In the genomic region with DNA sequence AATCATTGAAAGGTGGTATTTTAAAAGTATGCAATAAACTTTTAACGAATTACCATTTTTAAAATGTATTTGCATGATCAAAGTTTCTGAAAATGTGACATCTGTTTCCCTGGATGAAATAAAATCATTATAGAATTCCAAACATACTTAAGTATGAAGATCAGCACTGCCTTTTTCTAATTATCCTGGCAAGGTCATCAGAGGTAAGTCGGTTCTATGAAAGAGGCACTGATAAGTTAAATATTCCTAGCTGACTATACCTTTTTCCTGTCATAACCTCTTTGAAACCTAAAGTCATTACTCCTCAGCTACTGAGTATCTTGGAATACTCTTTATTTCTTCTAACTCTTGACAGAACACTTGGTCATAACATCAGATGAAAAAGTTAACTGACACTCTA, we compare ENCODE assay signal across 20 cellular contexts.
"Had no signal": no experiment of that assay in that cellular context is flagged by ENCODE, and none has a peak within 500 bp of the region (broad histone marks: within the 10 kb centered on the region; RNA-seq: fewer than 3 reads in every experiment).

No MANE protein-coding gene starts in this region.

- H3K4me1 ChIP-seq: gastrocnemius medialis, heart left ventricle, tibial nerve had no signal

- H3K27ac Mint-ChIP-seq: activated naive CD4-positive, alpha-beta T cell treated with anti-CD3 and anti-CD28 coated beads for 36 hours; activated T-helper 2 cell treated with anti-CD3 and anti-CD28 coated beads, Interferon-gamma antibody, Interleukin-2, Interleukin-4, amounts not matched to agents 10 μg/mL and 5 μg/mL and 100 μg/mL, durations not matched to agents 14 hours and 24 hours and 36 hours; effector memory CD8-positive, alpha-beta T cell; natural killer cell had no signal

- H3K27me3 Mint-ChIP-seq: effector memory CD8-positive, alpha-beta T cell had no signal

- FAIRE-seq: small intestine had no signal

- H3K36me3 Mint-ChIP-seq: natural killer cell had no signal

- H3K36me3 ChIP-seq: gastrocnemius medialis, heart left ventricle, tibial nerve, uterus had no signal

- ATAC-seq: effector memory CD8-positive, alpha-beta T cell; gastrocnemius medialis; heart left ventricle; left ventricle myocardium superior; natural killer cell; right cardiac atrium had no signal

- H3K4me1 Mint-ChIP-seq: natural killer cell had no signal

- H3K4me3 Mint-ChIP-seq: activated naive CD4-positive, alpha-beta T cell treated with anti-CD3 and anti-CD28 coated beads for 36 hours; effector memory CD8-positive, alpha-beta T cell; natural killer cell had no signal

- H3K27me3 ChIP-seq: gastrocnemius medialis, heart left ventricle, tibial nerve, uterus had no signal

- H3K9me3 Mint-ChIP-seq: activated naive CD4-positive, alpha-beta T cell treated with anti-CD3 and anti-CD28 coated beads for 36 hours; activated T-helper 2 cell treated with anti-CD3 and anti-CD28 coated beads, Interferon-gamma antibody, Interleukin-2, Interleukin-4, amounts not matched to agents 10 μg/mL and 5 μg/mL and 100 μg/mL, durations not matched to agents 14 hours and 24 hours and 36 hours had no signal

- H3K4me3 ChIP-seq: gastrocnemius medialis, heart left ventricle, tibial nerve, uterus had no signal

- H3K9me3 ChIP-seq: gastrocnemius medialis, heart left ventricle, tibial nerve, uterus had no signal

- DNase-seq: activated CD4-positive, alpha-beta T cell treated with anti-CD3 and anti-CD28 coated beads for 1 hour; activated CD4-positive, alpha-beta T cell treated with anti-CD3 and anti-CD28 coated beads, Interleukin-2, amount 50 U/mL, for 48 hours; activated naive CD4-positive, alpha-beta T cell treated with anti-CD3 and anti-CD28 coated beads for 36 hours; activated T-cell treated with anti-CD3 and anti-CD28 coated beads, Interleukin-2, amount 50 U/mL, for 1 hour; dermis blood vessel endothelial cell; effector memory CD8-positive, alpha-beta T cell; gastrocnemius medialis; heart left ventricle; islet precursor cell; left ventricle myocardium superior; mesenchymal stem cell; natural killer cell; occipital lobe; right cardiac atrium; small intestine; stimulated activated CD4-positive, alpha-beta T cell treated with anti-CD3 and anti-CD28 coated beads, Interleukin-4, amount 100 ng/mL, for 24 hours; stimulated activated naive CD4-positive, alpha-beta T cell; uterus had no signal
